ENCODE assay signal across 37 cellular contexts in genomic region chr11:61547246-61547645, GRCh38. TPM values are rescaled to one million over a fixed set of nuclear protein-coding genes. Genes with fewer than 3 reads are reported as not detected.
"Had no signal": no experiment of that assay in that cellular context is flagged by ENCODE, and none has a peak within 500 bp of the region (broad histone marks: within the 10 kb centered on the region; RNA-seq: fewer than 3 reads in every experiment).

No MANE protein-coding gene starts in this region.

- H3K4me3 ChIP-seq: MG63 had no signal

- H3K4me2 ChIP-seq: KMS-11 had no signal

- H3K9me3 ChIP-seq: MG63 had no signal

- H3K27me3 ChIP-seq: MG63 had no signal

- H3K27ac ChIP-seq: KMS-11 had no signal

- H3K9ac ChIP-seq: KMS-11 had no signal

- DNase-seq: Karpas-422, Kasumi-1, KG1, MG63, MM.1S, MV-4-11, NCI-H1048, NCI-H1092, NCI-H1092 treated with DMSO at 0.1 percent for 48 hours, NCI-H1105, NCI-H1105 treated with DMSO at 0.1 percent for 48 hours, NCI-H1417, NCI-H1417 treated with DMSO at 0.1 percent for 48 hours, NCI-H1436, NCI-H1436 treated with DMSO at 0.1 percent for 48 hours, NCI-H146, NCI-H1694, NCI-H1694 treated with DMSO at 0.1 percent for 48 hours, NCI-H187, NCI-H187 treated with DMSO at 0.1 percent for 48 hours, NCI-H1930, NCI-H2029, NCI-H2029 treated with DMSO at 0.1 percent for 48 hours, NCI-H2081, NCI-H2081 treated with DMSO at 0.1 percent for 48 hours, NCI-H2107, NCI-H2171, NCI-H2171 treated with DMSO at 0.1 percent for 48 hours, NCI-H2227 treated with DMSO at 0.1 percent for 48 hours, NCI-H226, NCI-H345, NCI-H446, NCI-H446 treated with DMSO at 0.1 percent for 48 hours had no signal

RNA-seq across cellular contexts. Expression of gene LRRC10B, which starts 38.7 kb away (rescaled TPM):
- total RNA-seq: LHCN-M2, MCF 10A, NCI-H460 had no signal
